Comparison of ENCODE assay signal across 28 cellular contexts in the genomic region with DNA sequence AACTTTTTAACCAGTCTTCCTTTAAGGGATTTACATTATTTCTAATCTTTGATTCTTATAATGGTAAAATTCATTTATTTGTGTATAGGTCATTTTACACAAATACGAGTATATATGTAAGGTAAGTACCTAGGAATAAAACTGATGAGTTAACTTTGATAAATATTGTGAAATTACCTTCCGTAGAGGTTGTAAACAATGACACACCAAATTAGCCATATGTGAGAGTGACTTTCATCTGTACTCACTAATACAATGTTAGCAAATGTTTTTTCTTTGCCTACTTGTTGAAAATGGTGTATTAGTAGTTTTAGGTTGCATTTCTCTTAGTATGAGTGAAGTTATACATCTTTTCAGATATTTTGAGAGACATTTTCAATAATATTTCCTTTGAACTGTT. TPM values are rescaled to one million over a fixed set of nuclear protein-coding genes. Genes with fewer than 3 reads are reported as not detected.
DNase-seq lines count a peak whose midpoint lies in the region; ATAC-seq and TF ChIP-seq lines count a peak whose summit lies in the region.
"Had no signal": no experiment of that assay in that cellular context is flagged by ENCODE, and none has a peak within 500 bp of the region (broad histone marks: within the 10 kb centered on the region; RNA-seq: fewer than 3 reads in every experiment).

No MANE protein-coding gene starts in this region.

- no peak overlapping the region for H3K27ac Mint-ChIP-seq in activated CD8-positive, alpha-beta T cell treated with anti-CD3 and anti-CD28 coated beads, Interleukin-2, amount 10 ng/mL, durations not matched to agents 7 days and 5 days
- H3K27ac Mint-ChIP-seq: CD14-positive monocyte; CD4-positive, alpha-beta memory T cell; CD4-positive, CD25-positive, alpha-beta regulatory T cell; CD8-positive, alpha-beta memory T cell had no signal

- TF ChIP-seq CTCF in RWPE2 (IDR thresholded peaks at IDR 0.05; ENCODE audit: poor library complexity, severe bottlenecking): no peak
- TF ChIP-seq CTCF in epithelial cell of esophagus (IDR thresholded peaks at IDR 0.05; ENCODE audit: insufficient read depth, low read depth, low read length, missing control alignments): no peak

- CTCF ChIA-PET in activated CD8-positive, alpha-beta T cell treated with anti-CD3 and anti-CD28 coated beads, Interleukin-2, amount 10 ng/mL, durations not matched to agents 7 days and 5 days (lab: Charles Lee): no interaction called here

- no peaks in the 10 kb centered on the region for H3K9me3 ChIP-seq in RWPE2 (ENCODE audit: severe bottlenecking)
- H3K9me3 ChIP-seq: A549, BE2C, BLaER1 had no signal

- H3K27me3 ChIP-seq in RWPE2 (ENCODE audit: insufficient read depth, poor library complexity, severe bottlenecking): no peaks in the 10 kb centered on the region
- H3K27me3 ChIP-seq: BE2C, BLaER1 had no signal

- H3K4me1 Mint-ChIP-seq in activated CD8-positive, alpha-beta T cell treated with anti-CD3 and anti-CD28 coated beads, Interleukin-2, amount 10 ng/mL, durations not matched to agents 7 days and 5 days (ENCODE audit: low read depth): no peaks in the 10 kb centered on the region
- H3K4me1 Mint-ChIP-seq: CD14-positive monocyte; CD4-positive, alpha-beta memory T cell; CD4-positive, CD25-positive, alpha-beta regulatory T cell; CD8-positive, alpha-beta memory T cell had no signal

- no peak overlapping the region for H3K4me3 Mint-ChIP-seq in activated CD8-positive, alpha-beta T cell treated with anti-CD3 and anti-CD28 coated beads, Interleukin-2, amount 10 ng/mL, durations not matched to agents 7 days and 5 days
- H3K4me3 Mint-ChIP-seq: CD14-positive monocyte; CD4-positive, alpha-beta memory T cell; CD4-positive, CD25-positive, alpha-beta regulatory T cell; CD8-positive, alpha-beta memory T cell had no signal

- no peaks in the 10 kb centered on the region for H3K27me3 Mint-ChIP-seq in activated CD8-positive, alpha-beta T cell treated with anti-CD3 and anti-CD28 coated beads, Interleukin-2, amount 10 ng/mL, durations not matched to agents 7 days and 5 days (ENCODE audit: low read depth)
- H3K27me3 Mint-ChIP-seq: CD4-positive, CD25-positive, alpha-beta regulatory T cell had no signal

- no peak overlapping the region for H3K27ac ChIP-seq in RWPE2 (ENCODE audit: poor library complexity, severe bottlenecking)
- H3K27ac ChIP-seq: 22Rv1, A549, BLaER1 had no signal

- ATAC-seq in RWPE2 (ENCODE audit: low read depth) (peak; percentile 48; the same call in 2 of the 3 replicates), GM19467 (IDR thresholded peaks at IDR 0.05; ENCODE audit: unreplicated experiment) (no peak)
- no peak for ATAC-seq in activated CD8-positive, alpha-beta T cell treated with anti-CD3 and anti-CD28 coated beads, Interleukin-2, amount 10 ng/mL, durations not matched to agents 7 days and 5 days
- ATAC-seq: A549, GM12878 had no signal

- peak; percentile 11 for DNase-seq in DMS53 (lab: John Stamatoyannopoulos, UW)
- DNase-seq in DMS53 treated with DMSO at 0.1 percent for 48 hours (lab: John Stamatoyannopoulos, UW; ENCODE audit: unreplicated experiment): no peak
- DNase-seq in RWPE2 (ENCODE audit: low spot score): no peak
- DNase-seq in epithelial cell of esophagus (ENCODE audit: low read depth): peak; percentile 70
- DNase-seq in activated T-cell treated with anti-CD3 and anti-CD28 coated beads, Interleukin-2, amount 50 U/mL, for 48 hours: no peak
- no peak for DNase-seq in activated CD8-positive, alpha-beta T cell treated with anti-CD3 and anti-CD28 coated beads, Interleukin-2, amount 10 ng/mL, durations not matched to agents 7 days and 5 days
- DNase-seq: ACHN; BE2C; C1 segment of cervical spinal cord; CD4-positive, alpha-beta memory T cell; CD4-positive, CD25-positive, alpha-beta regulatory T cell; CD8-positive, alpha-beta memory T cell; COR-L47; DMS 273 treated with DMSO at 0.1 percent for 48 hours; DMS153; DMS79; DND-41; EL; GDM1 had no signal

- H3K36me3 ChIP-seq in RWPE2 (ENCODE audit: low read depth): no peaks in the 10 kb centered on the region
- H3K36me3 ChIP-seq: BE2C, BLaER1 had no signal

- no peaks in the 10 kb centered on the region for H3K9me3 Mint-ChIP-seq in activated CD8-positive, alpha-beta T cell treated with anti-CD3 and anti-CD28 coated beads, Interleukin-2, amount 10 ng/mL, durations not matched to agents 7 days and 5 days (ENCODE audit: insufficient read depth)

- no peaks in the 10 kb centered on the region for H3K36me3 Mint-ChIP-seq in activated CD8-positive, alpha-beta T cell treated with anti-CD3 and anti-CD28 coated beads, Interleukin-2, amount 10 ng/mL, durations not matched to agents 7 days and 5 days (ENCODE audit: low read depth)
- H3K36me3 Mint-ChIP-seq: CD14-positive monocyte; CD4-positive, alpha-beta memory T cell; CD4-positive, CD25-positive, alpha-beta regulatory T cell; CD8-positive, alpha-beta memory T cell had no signal

- POLR2A ChIA-PET in activated CD8-positive, alpha-beta T cell treated with anti-CD3 and anti-CD28 coated beads, Interleukin-2, amount 10 ng/mL, durations not matched to agents 7 days and 5 days (lab: Charles Lee): no interaction called here

- H3K4me3 ChIP-seq in RWPE2 (ENCODE audit: severe bottlenecking) (no peak overlapping the region), epithelial cell of esophagus (ENCODE audit: low read length) (no peak overlapping the region)
- H3K4me3 ChIP-seq: A549, BLaER1, GM12878 had no signal

- H3K4me1 ChIP-seq in RWPE2 (ENCODE audit: insufficient read depth, poor library complexity, severe bottlenecking): no peaks in the 10 kb centered on the region
- H3K4me1 ChIP-seq: A549, BE2C, BLaER1 had no signal

RNA-seq across cellular contexts. Expression of a gene that starts 42.6 kb away (rescaled TPM):
- total RNA-seq in activated CD8-positive, alpha-beta T cell treated with anti-CD3 and anti-CD28 coated beads, Interleukin-2, amount 10 ng/mL, durations not matched to agents 7 days and 5 days: under 1 TPM in 1 of 2 experiments, not detected in 1; 0.18 TPM
- total RNA-seq: A172; CD4-positive, alpha-beta memory T cell; CD4-positive, CD25-positive, alpha-beta regulatory T cell; Daoy; G401; GM12878 had no signal

Comparison
In these comparisons a context has a peak if more than half of its experiments do, and no peak if none do; other contexts are left out.
1. DNase-seq: peak in DMS53 (single experiment) and epithelial cell of esophagus (single experiment); none in DMS53 treated with DMSO at 0.1 percent for 48 hours (single experiment), RWPE2 (single experiment), activated T-cell treated with anti-CD3 and anti-CD28 coated beads, Interleukin-2, amount 50 U/mL, for 48 hours (0 of 2) and activated CD8-positive, alpha-beta T cell treated with anti-CD3 and anti-CD28 coated beads, Interleukin-2, amount 10 ng/mL, durations not matched to agents 7 days and 5 days (single experiment).